ENCODE assay signal across 8 cellular contexts in genomic region chr6:88982720-88983119, GRCh38. TPM values are rescaled to one million over a fixed set of nuclear protein-coding genes. Genes with fewer than 3 reads are reported as not detected.
DNase-seq lines count a peak whose midpoint lies in the region; ATAC-seq, FAIRE-seq and TF ChIP-seq lines count a peak whose summit lies in the region.

No MANE protein-coding gene starts in this region.

- H3K4me1 ChIP-seq in suprapubic skin = peaks cover 13% of the 10 kb centered on the region

- no peak for TF ChIP-seq POLR2A in suprapubic skin (IDR thresholded peaks at IDR 0.05)

- H3K27ac ChIP-seq in suprapubic skin = no peak overlapping the region

- peak; percentile 69 for ATAC-seq in GM18498 (IDR thresholded peaks at IDR 0.05; ENCODE audit: unreplicated experiment)
- peak; percentile 92 for ATAC-seq in left colon
- no peak for ATAC-seq in HG02938 (IDR thresholded peaks at IDR 0.05; ENCODE audit: unreplicated experiment)

- intact Hi-C loops in left colon (cut with DNase I, micrococcal nuclease) = loop anchor here in 1 of 2 donors (5.0 to 10.0 kb wide), 3 partner anchors 142 to 392 kb away; no protein-coding TSS in a partner anchor

- POLR2A ChIA-PET in BJ (lab: Charles Lee) = interaction anchor here (0.6 kb wide), 1 partner anchor 260 kb away, joined by 3 read pairs; no protein-coding TSS in a partner anchor

- peak; percentile 88 for FAIRE-seq in RCC 7860 (lab: Jason Lieb, UNC)

- WGBS in suprapubic skin = 0% methylated on average over 2 of the region's 2 CpGs

- CTCF ChIA-PET in BJ (lab: Yijun Ruan, JAX) = interaction anchor here (0.5 to 4.2 kb wide), 49 partner anchors 9 to 393 kb away, joined by 3 to 95 read pairs (median 4); partner anchors contain the start of genes PNRC1, RNGTT and SRSF12

- H3K36me3 ChIP-seq in BJ (ENCODE audit: control insufficient read depth, insufficient read depth, low read length) (no peaks in the 10 kb centered on the region), suprapubic skin (no peaks in the 10 kb centered on the region)

- DNase-seq in BJ (ENCODE audit: low read depth) (peak; percentile 47), RCC 7860 (ENCODE audit: low spot score) (peak; percentile 55), left colon (no peak), suprapubic skin (ENCODE audit: low spot score in 2 of 2) (peak in 1 of 2 donors; percentile 71)
- peak; percentile 56 for DNase-seq in central memory CD4-positive, alpha-beta T cell

- no peaks in the 10 kb centered on the region for H3K9me3 ChIP-seq in suprapubic skin

- H3K4me3 ChIP-seq in BJ (ENCODE audit: low read depth, low read length) (no peak overlapping the region), suprapubic skin (no peak overlapping the region)

- no peak for TF ChIP-seq EP300 in suprapubic skin (IDR thresholded peaks at IDR 0.05)

- H3K27me3 ChIP-seq in BJ (ENCODE audit: control insufficient read depth, insufficient read depth, low read length) (peaks cover 2% of the 10 kb centered on the region; the same call in 1 of the 2 replicates), suprapubic skin (no peaks in the 10 kb centered on the region)

- TF ChIP-seq CTCF in BJ (IDR thresholded peaks at IDR 0.05; ENCODE audit: insufficient read depth, low read depth, low read length) (peak; percentile 63), LNCAP (IDR thresholded peaks at IDR 0.05) (peak; percentile 49), suprapubic skin (IDR thresholded peaks at IDR 0.05) (peak; percentile 50 to 85)

RNA-seq across cellular contexts. Expression of gene RNGTT, which starts 19.3 kb away (rescaled TPM):
- polyA plus RNA-seq in BJ (2011; rRNA removed) = 3.2 and 6.5 TPM in 2 replicates
- 3.0 and 4.0 TPM in 2 replicates for polyA minus RNA-seq in BJ (2011; rRNA and poly(A)+ RNA removed)
- total RNA-seq in left colon = 10 to 100 TPM in 1 of 2 donors, 1 to 10 TPM in 1; 8.7 to 10.1 TPM
- 10 to 100 TPM in 2 of 4 donors, 1 to 10 TPM in 2; 8.6 to 13.6 (median 11.6) TPM for total RNA-seq in suprapubic skin

Comparison
In these comparisons a context has a peak if more than half of its experiments do, and no peak if none do; other contexts are left out.
1. DNase-seq: peak in BJ (single experiment), RCC 7860 (single experiment) and central memory CD4-positive, alpha-beta T cell (single experiment); none in left colon (0 of 2).
2. Peak in every context shown above with its lines, with median percentiles within 50 percentile points of each other: CTCF ChIP-seq.